Comparison of ENCODE assay signal across 19 cellular contexts in genomic region chr2:42340938-42341636, GRCh38. TPM values are rescaled to one million over a fixed set of nuclear protein-coding genes. Genes with fewer than 3 reads are reported as not detected.
DNase-seq lines count a peak whose midpoint lies in the region; ATAC-seq and TF ChIP-seq lines count a peak whose summit lies in the region.
"Had no signal": no experiment of that assay in that cellular context is flagged by ENCODE, and none has a peak within 500 bp of the region (broad histone marks: within the 10 kb centered on the region; RNA-seq: fewer than 3 reads in every experiment).

No MANE protein-coding gene starts in this region.

- no peak overlapping the region for H2BK120ac ChIP-seq in H9 (ENCODE audit: low read depth, low read length, poor library complexity, severe bottlenecking)
- no peak overlapping the region for H2BK120ac ChIP-seq in mesendoderm (ENCODE audit: low read depth, low read length)

- CTCF ChIA-PET in CD8-positive, alpha-beta T cell (lab: Charles Lee), result interaction anchor here (1.6 kb wide), 1 partner anchor 255 kb away, joined by 4 read pairs; no protein-coding TSS in a partner anchor
- CTCF ChIA-PET in naive thymus-derived CD4-positive, alpha-beta T cell (lab: Charles Lee), result interaction anchor here (1.1 kb wide), 1 partner anchor 13 kb away, joined by 3 read pairs; no protein-coding TSS in a partner anchor

- H3K23me2 ChIP-seq in H9 (ENCODE audit: insufficient read length, low read depth, low read length, poor library complexity, severe bottlenecking), result no peaks in the 10 kb centered on the region

- no peak overlapping the region for H4K5ac ChIP-seq in H9 (ENCODE audit: insufficient read length, low read depth, low read length)
- no peak overlapping the region for H4K5ac ChIP-seq in mesendoderm (ENCODE audit: low read length)

- TF ChIP-seq CTCF in CD8-positive, alpha-beta T cell (IDR thresholded peaks at IDR 0.05), result no peak
- no peak for TF ChIP-seq CTCF in H9 (conservative IDR thresholded peaks at IDR 0.05)

- H3K4ac ChIP-seq in H9 (ENCODE audit: low read depth, low read length) (no peak overlapping the region), mesendoderm (ENCODE audit: low read depth, low read length) (no peak overlapping the region)

- peaks cover 9% of the 10 kb centered on the region for H3K36me3 ChIP-seq in CD8-positive, alpha-beta T cell (ENCODE audit: insufficient read depth, low read length)
- peaks cover 0 to 48% (median 0%) of the 10 kb centered on the region in 3 experiments for H3K36me3 ChIP-seq in naive thymus-derived CD4-positive, alpha-beta T cell (ENCODE audit: control insufficient read depth in 2 of 3, insufficient read depth in 3 of 3, low read length in 3 of 3)
- H3K36me3 ChIP-seq in mesendoderm (ENCODE audit: control insufficient read depth, insufficient read depth, low read length), result no peaks in the 10 kb centered on the region
- H3K36me3 ChIP-seq: thyroid gland had no signal

- WGBS in H9 (ENCODE audit: extremely low coverage, insufficient read length, low lambda C conversion rate), result no CpG with 5 or more reads among the region's 10 CpGs
- WGBS in mesendoderm (ENCODE audit: extremely low coverage, insufficient coverage, low lambda C conversion rate), result no CpG with 5 or more reads among the region's 10 CpGs

- H4K20me1 ChIP-seq in H9 (ENCODE audit: control insufficient read depth, insufficient read depth, insufficient read length), result no peaks in the 10 kb centered on the region

- H3K4me3 ChIP-seq in CD8-positive, alpha-beta T cell (ENCODE audit: low read depth, low read length), result no peak overlapping the region
- no peak overlapping the region for H3K4me3 ChIP-seq in naive thymus-derived CD4-positive, alpha-beta T cell (ENCODE audit: low read length)
- H3K4me3 ChIP-seq in mesendoderm (ENCODE audit: low read length), result no peak overlapping the region
- H3K4me3 ChIP-seq: thyroid gland had no signal

- H3K27ac Mint-ChIP-seq in CD8-positive, alpha-beta T cell, result peak overlapping the region; percentile 71
- H3K27ac Mint-ChIP-seq in H9, result peak overlapping the region; percentile 42 to 68 (median 62); a peak in 2 of 7 replicates
- peak overlapping the region; percentile 44 for H3K27ac Mint-ChIP-seq in activated naive CD8-positive, alpha-beta T cell treated with anti-CD3 and anti-CD28 coated beads for 36 hours
- H3K27ac Mint-ChIP-seq in naive thymus-derived CD4-positive, alpha-beta T cell, result peak overlapping the region in 8 of 9 donors; percentile 36 to 82 (median 68)

- peaks cover 35% of the 10 kb centered on the region for H3K4me1 Mint-ChIP-seq in CD8-positive, alpha-beta T cell (ENCODE audit: low read depth)
- peaks cover 10 to 20% of the 10 kb centered on the region in 2 experiments for H3K4me1 Mint-ChIP-seq in H9
- peaks cover 24% of the 10 kb centered on the region for H3K4me1 Mint-ChIP-seq in activated naive CD8-positive, alpha-beta T cell treated with anti-CD3 and anti-CD28 coated beads for 36 hours
- peaks cover 18 to 51% (median 31%) of the 10 kb centered on the region in 7 donors for H3K4me1 Mint-ChIP-seq in naive thymus-derived CD4-positive, alpha-beta T cell

- DNase-seq in CD8-positive, alpha-beta T cell, result no peak
- DNase-seq in H9 (no peak), NCI-H187 (lab: John Stamatoyannopoulos, UW) (no peak), mesendoderm (no peak)
- DNase-seq in activated naive CD8-positive, alpha-beta T cell treated with anti-CD3 and anti-CD28 coated beads for 36 hours, result no peak
- no peak for DNase-seq in naive thymus-derived CD4-positive, alpha-beta T cell
- DNase-seq: activated CD8-positive, alpha-beta memory T cell treated with anti-CD3 and anti-CD28 coated beads, Interleukin-2, amount 50 U/mL, for 4 hours; CD8-positive, alpha-beta memory T cell; cortex of kidney; erythroblast; glutamatergic neuron; immature natural killer cell; stimulated activated CD4-positive, alpha-beta T cell treated with anti-CD3 and anti-CD28 coated beads, Interleukin-2, amount 100 ng/mL, for 24 hours; T-helper 1 cell; thyroid gland; WERI-Rb-1 had no signal

- no peak overlapping the region; the same call in 1 of the 2 replicates for H3K14ac ChIP-seq in H9 (ENCODE audit: insufficient read depth, low read length)

- H3K36me3 Mint-ChIP-seq in CD8-positive, alpha-beta T cell, result peaks cover 72% of the 10 kb centered on the region
- peaks cover 18 to 28% (median 28%) of the 10 kb centered on the region in 3 experiments; a peak in 6 of 7 replicates for H3K36me3 Mint-ChIP-seq in H9 (ENCODE audit: insufficient read depth in 1 of 3, low read depth in 3 of 3)
- peaks cover 68% of the 10 kb centered on the region for H3K36me3 Mint-ChIP-seq in activated naive CD8-positive, alpha-beta T cell treated with anti-CD3 and anti-CD28 coated beads for 36 hours
- H3K36me3 Mint-ChIP-seq in naive thymus-derived CD4-positive, alpha-beta T cell, result peaks cover 30 to 71% (median 48%) of the 10 kb centered on the region in 5 donors

- H3K9ac ChIP-seq in H9 (ENCODE audit: extremely low read depth, insufficient read length, low read length) (no peak overlapping the region), mesendoderm (ENCODE audit: low read length) (no peak overlapping the region)

- H4K8ac ChIP-seq in H9 (replicated peaks; ENCODE audit: insufficient read length, low read depth, low read length) (no peak overlapping the region), mesendoderm (ENCODE audit: low read depth, low read length) (no peak overlapping the region)

- no peak overlapping the region for H3K23ac ChIP-seq in H9 (ENCODE audit: insufficient read length, low read depth, low read length)
- H3K23ac ChIP-seq in mesendoderm (ENCODE audit: low read length), result no peak overlapping the region

- H3K79me2 ChIP-seq in H9 (ENCODE audit: insufficient read depth, low read length) (no peaks in the 10 kb centered on the region; the same call in 1 of the 2 replicates), mesendoderm (ENCODE audit: control insufficient read depth, insufficient read depth, low read length) (peaks cover 4% of the 10 kb centered on the region)

- H3K4me2 ChIP-seq in H9 (ENCODE audit: insufficient read depth, insufficient read length, low read length) (no peak overlapping the region), mesendoderm (ENCODE audit: low read length) (no peak overlapping the region)

- H3K27ac ChIP-seq in CD8-positive, alpha-beta T cell (ENCODE audit: low read depth, low read length), result no peak overlapping the region
- H3K27ac ChIP-seq in H9 (ENCODE audit: insufficient read length, low read depth, low read length), result no peak overlapping the region
- H3K27ac ChIP-seq in naive thymus-derived CD4-positive, alpha-beta T cell (ENCODE audit: low read depth, low read length), result no peak overlapping the region
- no peak overlapping the region for H3K27ac ChIP-seq in mesendoderm (ENCODE audit: low read depth, low read length)
- H3K27ac ChIP-seq: WERI-Rb-1 had no signal

- ATAC-seq in CD8-positive, alpha-beta T cell, result no peak
- ATAC-seq in naive thymus-derived CD4-positive, alpha-beta T cell, result no peak
- no peak for ATAC-seq in HG03378 (IDR thresholded peaks at IDR 0.05; ENCODE audit: unreplicated experiment)
- ATAC-seq in HG02885 (IDR thresholded peaks at IDR 0.05; ENCODE audit: poor library complexity, unreplicated experiment), result no peak

- no peaks in the 10 kb centered on the region for H3K27me3 Mint-ChIP-seq in CD8-positive, alpha-beta T cell (ENCODE audit: low read depth)
- H3K27me3 Mint-ChIP-seq in H9 (ENCODE audit: low read depth), result no peaks in the 10 kb centered on the region; the same call in 1 of the 2 replicates
- no peaks in the 10 kb centered on the region for H3K27me3 Mint-ChIP-seq in activated naive CD8-positive, alpha-beta T cell treated with anti-CD3 and anti-CD28 coated beads for 36 hours
- no peaks in the 10 kb centered on the region for H3K27me3 Mint-ChIP-seq in naive thymus-derived CD4-positive, alpha-beta T cell
- H3K27me3 Mint-ChIP-seq: CD8-positive, alpha-beta memory T cell; IgD-negative memory B cell had no signal

- H3K4me1 ChIP-seq in CD8-positive, alpha-beta T cell (ENCODE audit: insufficient read depth, low read length), result peaks cover 10% of the 10 kb centered on the region
- no peaks in the 10 kb centered on the region for H3K4me1 ChIP-seq in H9 (ENCODE audit: insufficient read depth, low read length)
- no peaks in the 10 kb centered on the region for H3K4me1 ChIP-seq in naive thymus-derived CD4-positive, alpha-beta T cell (ENCODE audit: control insufficient read depth in 2 of 2, insufficient read depth in 2 of 2, low read length in 2 of 2)
- peaks cover 4% of the 10 kb centered on the region for H3K4me1 ChIP-seq in mesendoderm (ENCODE audit: control insufficient read depth, low read depth, low read length)

- H3K79me1 ChIP-seq in H9 (ENCODE audit: insufficient read depth, low read depth, low read length, poor library complexity, severe bottlenecking), result peaks cover under 1% of the 10 kb centered on the region
- peaks cover 17% of the 10 kb centered on the region for H3K79me1 ChIP-seq in mesendoderm (ENCODE audit: low read length)

- H2BK12ac ChIP-seq in H9 (ENCODE audit: insufficient read length, low read depth, low read length), result no peak overlapping the region

- no peaks in the 10 kb centered on the region for H3K9me3 Mint-ChIP-seq in CD8-positive, alpha-beta T cell
- no peaks in the 10 kb centered on the region for H3K9me3 Mint-ChIP-seq in H9
- H3K9me3 Mint-ChIP-seq in activated naive CD8-positive, alpha-beta T cell treated with anti-CD3 and anti-CD28 coated beads for 36 hours, result no peaks in the 10 kb centered on the region
- peaks cover 0 to 33% (median 10%) of the 10 kb centered on the region in 11 donors for H3K9me3 Mint-ChIP-seq in naive thymus-derived CD4-positive, alpha-beta T cell
- H3K9me3 Mint-ChIP-seq: CD8-positive, alpha-beta memory T cell; immature natural killer cell had no signal

- H2BK20ac ChIP-seq in H9 (ENCODE audit: low read depth, low read length, poor library complexity, severe bottlenecking), result no peak overlapping the region

- H2AFZ ChIP-seq in H9 (ENCODE audit: low read length), result no peak overlapping the region

- no peaks in the 10 kb centered on the region for H3K9me3 ChIP-seq in CD8-positive, alpha-beta T cell (ENCODE audit: low read length)
- H3K9me3 ChIP-seq in H9 (ENCODE audit: control insufficient read depth, low read depth, low read length), result no peaks in the 10 kb centered on the region
- H3K9me3 ChIP-seq in naive thymus-derived CD4-positive, alpha-beta T cell (ENCODE audit: control insufficient read depth in 2 of 3, low read length in 3 of 3), result no peaks in the 10 kb centered on the region
- H3K9me3 ChIP-seq: thyroid gland had no signal

- intact Hi-C loops in CD8-positive, alpha-beta T cell (cut with DNase I, micrococcal nuclease), result no loop called here
- intact Hi-C loops in naive thymus-derived CD4-positive, alpha-beta T cell (cut with micrococcal nuclease), result no loop called here

- POLR2A ChIA-PET in CD8-positive, alpha-beta T cell (lab: Charles Lee), result interaction anchor here (1.0 kb wide), 1 partner anchor 12 kb away, joined by 3 read pairs; no protein-coding TSS in a partner anchor
- POLR2A ChIA-PET in naive thymus-derived CD4-positive, alpha-beta T cell (lab: Charles Lee), result no interaction called here

- H3K27me3 ChIP-seq in CD8-positive, alpha-beta T cell (ENCODE audit: insufficient read depth, low read length), result no peaks in the 10 kb centered on the region
- H3K27me3 ChIP-seq in H9 (ENCODE audit: insufficient read depth, low read length) (no peaks in the 10 kb centered on the region), mesendoderm (ENCODE audit: insufficient read depth, low read length, poor library complexity) (no peaks in the 10 kb centered on the region)
- H3K27me3 ChIP-seq in naive thymus-derived CD4-positive, alpha-beta T cell (ENCODE audit: control insufficient read depth in 2 of 2, insufficient read depth in 2 of 2, low read length in 2 of 2), result no peaks in the 10 kb centered on the region
- H3K27me3 ChIP-seq: thyroid gland had no signal

- H4K91ac ChIP-seq in H9 (ENCODE audit: insufficient read length, low read depth, low read length), result no peak overlapping the region

- H3T11ph ChIP-seq in H9 (ENCODE audit: low read length), result no peak overlapping the region

- no peak overlapping the region for H3K56ac ChIP-seq in H9 (ENCODE audit: insufficient read length, low read depth, low read length)
- no peak overlapping the region for H3K56ac ChIP-seq in mesendoderm (ENCODE audit: low read length)

- no peak overlapping the region for H3K4me3 Mint-ChIP-seq in CD8-positive, alpha-beta T cell
- H3K4me3 Mint-ChIP-seq in H9, result no peak overlapping the region
- H3K4me3 Mint-ChIP-seq in activated naive CD8-positive, alpha-beta T cell treated with anti-CD3 and anti-CD28 coated beads for 36 hours, result no peak overlapping the region
- peak overlapping the region in 1 of 10 donors; percentile 15 for H3K4me3 Mint-ChIP-seq in naive thymus-derived CD4-positive, alpha-beta T cell

- no peak overlapping the region for H2AK5ac ChIP-seq in H9 (ENCODE audit: insufficient read length, low read length)
- no peak overlapping the region for H2AK5ac ChIP-seq in mesendoderm (ENCODE audit: low read length)

- H2BK5ac ChIP-seq in H9 (ENCODE audit: insufficient read length, low read length), result no peak overlapping the region
- H2BK5ac ChIP-seq in mesendoderm (ENCODE audit: low read length), result no peak overlapping the region

- H2BK15ac ChIP-seq in H9 (ENCODE audit: low read depth, low read length) (no peak overlapping the region), mesendoderm (replicated peaks; ENCODE audit: low read depth) (no peak overlapping the region)

- no peak overlapping the region for H3K18ac ChIP-seq in H9 (ENCODE audit: insufficient read length, low read depth, low read length)
- no peak overlapping the region for H3K18ac ChIP-seq in mesendoderm (ENCODE audit: low read length)

RNA-seq across cellular contexts. Expression of gene COX7A2L, which starts 19.9 kb away (rescaled TPM):
- total RNA-seq in CD8-positive, alpha-beta T cell, result 10 to 100 TPM; 56.9 to 60.8 TPM
- 102 and 103 TPM in 2 replicates for total RNA-seq in H9 (2021)
- total RNA-seq in activated naive CD8-positive, alpha-beta T cell treated with anti-CD3 and anti-CD28 coated beads for 36 hours, result 100 to 1,000 TPM; 107 to 110 TPM
- total RNA-seq in naive thymus-derived CD4-positive, alpha-beta T cell, result 10 to 100 TPM; 57.3 to 87.7 (median 81.5) TPM
- 100 to 1,000 TPM; 137 to 204 TPM for polyA plus RNA-seq in naive thymus-derived CD4-positive, alpha-beta T cell
- 65.4 TPM for polyA plus RNA-seq in mesendoderm (2013, experiment 1 of 2)
- polyA plus RNA-seq in mesendoderm (2013, experiment 2 of 2), result 64.9 TPM
